19 cellular contexts compared by ENCODE assay signal in genomic region chr20:36786246-36786645, GRCh38.
"Had no signal": no experiment of that assay in that cellular context is flagged by ENCODE, and none has a peak within 500 bp of the region (broad histone marks: within the 10 kb centered on the region; RNA-seq: fewer than 3 reads in every experiment).

No MANE protein-coding gene starts in this region.

- DNase-seq: effector memory CD8-positive, alpha-beta T cell; esophagus squamous epithelium; glutamatergic neuron; immature natural killer cell; left colon; left ventricle myocardium superior; mesenchymal stem cell; midbrain; sigmoid colon; stimulated activated naive CD8-positive, alpha-beta T cell treated with anti-CD3 and anti-CD28 coated beads, Interleukin-15, Interleukin-2, amounts not matched to agents 100 U/mL and 50 U/mL, for 24 hours; thyroid gland; uterus had no signal

- H3K27me3 ChIP-seq: esophagus squamous epithelium, gastroesophageal sphincter, right atrium auricular region, sigmoid colon, suprapubic skin, thyroid gland, upper lobe of left lung, uterus had no signal

- H3K27me3 Mint-ChIP-seq: effector memory CD8-positive, alpha-beta T cell; natural killer cell treated with Interleukin-12 subunit alpha and Interleukin-12 subunit beta and Interleukin-15 and Interleukin-18, amount 100 ng/mL, for 72 hours had no signal

- H3K36me3 Mint-ChIP-seq: natural killer cell treated with Interleukin-12 subunit alpha and Interleukin-12 subunit beta and Interleukin-15 and Interleukin-18, amount 100 ng/mL, for 72 hours had no signal

- ATAC-seq: effector memory CD8-positive, alpha-beta T cell; gastroesophageal sphincter; left colon; natural killer cell treated with Interleukin-12 subunit alpha and Interleukin-12 subunit beta and Interleukin-15 and Interleukin-18, amount 100 ng/mL, for 72 hours; stimulated activated naive CD8-positive, alpha-beta T cell treated with anti-CD3 and anti-CD28 coated beads, Interleukin-15, Interleukin-2, amounts not matched to agents 100 U/mL and 50 U/mL, for 24 hours had no signal

- H3K4me3 Mint-ChIP-seq: effector memory CD8-positive, alpha-beta T cell; immature natural killer cell; natural killer cell treated with Interleukin-12 subunit alpha and Interleukin-12 subunit beta and Interleukin-15 and Interleukin-18, amount 100 ng/mL, for 72 hours had no signal

- H3K36me3 ChIP-seq: uterus had no signal

- H3K9me3 Mint-ChIP-seq: effector memory CD8-positive, alpha-beta T cell; immature natural killer cell; natural killer cell treated with Interleukin-12 subunit alpha and Interleukin-12 subunit beta and Interleukin-15 and Interleukin-18, amount 100 ng/mL, for 72 hours had no signal

- H3K4me1 ChIP-seq: esophagus squamous epithelium, suprapubic skin, upper lobe of left lung, uterus had no signal

- H3K9me3 ChIP-seq: esophagus squamous epithelium, gastroesophageal sphincter, right atrium auricular region, sigmoid colon, suprapubic skin, thyroid gland, upper lobe of left lung, uterus had no signal

- H3K4me3 ChIP-seq: esophagus squamous epithelium, gastroesophageal sphincter, lung, right atrium auricular region, sigmoid colon, skin epidermis, suprapubic skin, thyroid gland, upper lobe of left lung, uterus had no signal

- H3K27ac Mint-ChIP-seq: effector memory CD8-positive, alpha-beta T cell; immature natural killer cell; natural killer cell treated with Interleukin-12 subunit alpha and Interleukin-12 subunit beta and Interleukin-15 and Interleukin-18, amount 100 ng/mL, for 72 hours had no signal

- H3K27ac ChIP-seq: esophagus squamous epithelium, right atrium auricular region, skin epidermis, suprapubic skin, thyroid gland, upper lobe of left lung, uterus had no signal

- H3K4me1 Mint-ChIP-seq: immature natural killer cell had no signal
